Comparison of ENCODE assay signal across 8 cellular contexts in genomic region chr3:9902372-9903237, GRCh38. TPM values are rescaled to one million over a fixed set of nuclear protein-coding genes. Genes with fewer than 3 reads are reported as not detected.
DNase-seq lines count a peak whose midpoint lies in the region; ATAC-seq and TF ChIP-seq lines count a peak whose summit lies in the region.

A gene with protein sequence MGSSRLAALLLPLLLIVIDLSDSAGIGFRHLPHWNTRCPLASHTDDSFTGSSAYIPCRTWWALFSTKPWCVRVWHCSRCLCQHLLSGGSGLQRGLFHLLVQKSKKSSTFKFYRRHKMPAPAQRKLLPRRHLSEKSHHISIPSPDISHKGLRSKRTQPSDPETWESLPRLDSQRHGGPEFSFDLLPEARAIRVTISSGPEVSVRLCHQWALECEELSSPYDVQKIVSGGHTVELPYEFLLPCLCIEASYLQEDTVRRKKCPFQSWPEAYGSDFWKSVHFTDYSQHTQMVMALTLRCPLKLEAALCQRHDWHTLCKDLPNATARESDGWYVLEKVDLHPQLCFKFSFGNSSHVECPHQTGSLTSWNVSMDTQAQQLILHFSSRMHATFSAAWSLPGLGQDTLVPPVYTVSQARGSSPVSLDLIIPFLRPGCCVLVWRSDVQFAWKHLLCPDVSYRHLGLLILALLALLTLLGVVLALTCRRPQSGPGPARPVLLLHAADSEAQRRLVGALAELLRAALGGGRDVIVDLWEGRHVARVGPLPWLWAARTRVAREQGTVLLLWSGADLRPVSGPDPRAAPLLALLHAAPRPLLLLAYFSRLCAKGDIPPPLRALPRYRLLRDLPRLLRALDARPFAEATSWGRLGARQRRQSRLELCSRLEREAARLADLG (plus strand): TSS chr3:9902848. CDS start chr3:9902933, 85 bp downstream.

- peak within 1 kb of the TSS; percentile 47 for H2AFZ ChIP-seq in hepatocyte

- H3K36me3 ChIP-seq in hepatocyte (replicated peaks; ENCODE audit: insufficient read depth, low read depth) (no peaks in the 10 kb centered on the region), skeletal muscle tissue (ENCODE audit: control insufficient read depth in 3 of 3, insufficient read depth in 3 of 3, low read length in 3 of 3) (no peaks in the 10 kb centered on the region)

- peak within 1 kb of the TSS; percentile 74 for H3K27ac ChIP-seq in hepatocyte
- peak within 1 kb of the TSS; percentile 18 for H3K27ac ChIP-seq in skeletal muscle tissue (ENCODE audit: low read depth, low read length)

- intact Hi-C loops in activated CD4-positive, alpha-beta memory T cell treated with anti-CD3 and anti-CD28 coated beads for 36 hours (cut with micrococcal nuclease) = loop anchor here (2.0 kb wide), 1 partner anchor 14 kb away; the partner anchor contains the start of gene IL17RC

- H3K79me2 ChIP-seq in hepatocyte = peaks cover 12% of the 10 kb centered on the region

- H3K4me3 ChIP-seq in hepatocyte (no peak within 1 kb of the TSS), skeletal muscle tissue (ENCODE audit: low read length in 3 of 3) (peak within 1 kb of the TSS; percentile 14 to 41 (median 40))

- no peak for TF ChIP-seq CTCF in HFFc6 (IDR thresholded peaks at IDR 0.05)
- no peak for TF ChIP-seq CTCF in hepatocyte (IDR thresholded peaks at IDR 0.05; ENCODE audit: poor library complexity)

- POLR2A ChIA-PET in activated CD4-positive, alpha-beta memory T cell treated with anti-CD3 and anti-CD28 coated beads for 36 hours (lab: Charles Lee) = interaction anchor here (0.6 to 2.6 kb wide), 7 partner anchors 9 to 380 kb away, joined by 3 to 16 read pairs (median 5); partner anchors contain the start of gene JAGN1

- CTCF ChIA-PET in activated CD4-positive, alpha-beta memory T cell treated with anti-CD3 and anti-CD28 coated beads for 36 hours (lab: Charles Lee) = interaction anchor here (0.5 to 1.7 kb wide), 7 partner anchors 8 to 76 kb away, joined by 3 to 9 read pairs (median 4); partner anchors contain the start of gene CRELD1

- peaks cover 42% of the 10 kb centered on the region for H3K4me1 Mint-ChIP-seq in HFFc6 (ENCODE audit: low read depth)
- peaks cover 27% of the 10 kb centered on the region for H3K4me1 Mint-ChIP-seq in activated CD4-positive, alpha-beta memory T cell treated with anti-CD3 and anti-CD28 coated beads for 36 hours (ENCODE audit: low read depth)

- H3K4me1 ChIP-seq in hepatocyte (ENCODE audit: insufficient read depth) = peaks cover 46% of the 10 kb centered on the region
- peaks cover 0 to 14% (median 2%) of the 10 kb centered on the region in 3 donors for H3K4me1 ChIP-seq in skeletal muscle tissue (ENCODE audit: control insufficient read depth in 3 of 3, insufficient read depth in 3 of 3, low read length in 3 of 3)

- H3K9me2 ChIP-seq in hepatocyte (replicated peaks; ENCODE audit: insufficient read depth) = no peaks in the 10 kb centered on the region

- ATAC-seq in HG02678 (IDR thresholded peaks at IDR 0.05; ENCODE audit: unreplicated experiment) (no peak), GM21717 (IDR thresholded peaks at IDR 0.05; ENCODE audit: unreplicated experiment) (no peak)

- no peak for DNase-seq in HFFc6
- no peak for DNase-seq in activated CD4-positive, alpha-beta memory T cell treated with anti-CD3 and anti-CD28 coated beads for 36 hours
- DNase-seq in hepatocyte (ENCODE audit: low spot score) = no peak
- no peak for DNase-seq in NCI-H524 treated with DMSO at 0.1 percent for 48 hours (lab: John Stamatoyannopoulos, UW)
- no peak for DNase-seq in activated CD4-positive, CD25-positive, alpha-beta regulatory T cell treated with anti-CD3 and anti-CD28 coated beads, Interleukin-2, amount 50 U/mL, for 72 hours

- H3K27me3 Mint-ChIP-seq in HFFc6 (ENCODE audit: insufficient read depth) = no peaks in the 10 kb centered on the region; the same call in 1 of the 2 replicates
- no peaks in the 10 kb centered on the region for H3K27me3 Mint-ChIP-seq in activated CD4-positive, alpha-beta memory T cell treated with anti-CD3 and anti-CD28 coated beads for 36 hours

- H3K27me3 ChIP-seq in hepatocyte (no peaks in the 10 kb centered on the region), skeletal muscle tissue (ENCODE audit: control insufficient read depth in 3 of 3, insufficient read depth in 3 of 3, low read length in 3 of 3) (no peaks in the 10 kb centered on the region)

- peak within 1 kb of the TSS; percentile 56 for H3K4me3 Mint-ChIP-seq in HFFc6
- H3K4me3 Mint-ChIP-seq in activated CD4-positive, alpha-beta memory T cell treated with anti-CD3 and anti-CD28 coated beads for 36 hours = peak within 1 kb of the TSS; percentile 44

- WGBS in hepatocyte (ENCODE audit: low lambda C conversion rate, missing lambda C conversion rate) = 58% methylated on average over 13 of the region's 13 CpGs

- H3K4me2 ChIP-seq in hepatocyte = peak within 1 kb of the TSS; percentile 71

- peak within 1 kb of the TSS in 1 of 3 donors; percentile 62 for H3K9ac ChIP-seq in skeletal muscle tissue (ENCODE audit: low read depth in 1 of 3, low read length in 3 of 3)

- H3K36me3 Mint-ChIP-seq in HFFc6 (ENCODE audit: low read depth) = no peaks in the 10 kb centered on the region
- H3K36me3 Mint-ChIP-seq in activated CD4-positive, alpha-beta memory T cell treated with anti-CD3 and anti-CD28 coated beads for 36 hours = no peaks in the 10 kb centered on the region

- H4K20me1 ChIP-seq in hepatocyte (ENCODE audit: insufficient read depth, poor library complexity, severe bottlenecking) = no peaks in the 10 kb centered on the region

- no peaks in the 10 kb centered on the region for H3K9me3 Mint-ChIP-seq in HFFc6
- H3K9me3 Mint-ChIP-seq in activated CD4-positive, alpha-beta memory T cell treated with anti-CD3 and anti-CD28 coated beads for 36 hours = no peaks in the 10 kb centered on the region

- peak within 1 kb of the TSS; percentile 75 for H3K27ac Mint-ChIP-seq in HFFc6
- H3K27ac Mint-ChIP-seq in activated CD4-positive, alpha-beta memory T cell treated with anti-CD3 and anti-CD28 coated beads for 36 hours = peak within 1 kb of the TSS; percentile 78

- H3K9me3 ChIP-seq in hepatocyte (ENCODE audit: low read depth) (no peaks in the 10 kb centered on the region), skeletal muscle tissue (ENCODE audit: control insufficient read depth in 3 of 3, low read length in 3 of 3) (no peaks in the 10 kb centered on the region)

RNA-seq across cellular contexts. Expression of the gene that starts here (rescaled TPM):
- total RNA-seq in HFFc6 (2021; fragmentation: NEBNext Ultra II Directional; extraction: Animal tissue kit (Norgen Biotek cat#: 25700)) = under 1 TPM; 0.51 to 0.80 (median 0.65) TPM
- total RNA-seq in activated CD4-positive, alpha-beta memory T cell treated with anti-CD3 and anti-CD28 coated beads for 36 hours = 1 to 10 TPM; 1.8 to 1.9 TPM
- total RNA-seq in hepatocyte (9.1 and 10.2 TPM in 2 replicates), skeletal muscle tissue (not detected)
- 6.3 and 6.8 TPM in 2 replicates for polyA plus RNA-seq in hepatocyte
